24 cellular contexts compared by ENCODE assay signal in the genomic region with DNA sequence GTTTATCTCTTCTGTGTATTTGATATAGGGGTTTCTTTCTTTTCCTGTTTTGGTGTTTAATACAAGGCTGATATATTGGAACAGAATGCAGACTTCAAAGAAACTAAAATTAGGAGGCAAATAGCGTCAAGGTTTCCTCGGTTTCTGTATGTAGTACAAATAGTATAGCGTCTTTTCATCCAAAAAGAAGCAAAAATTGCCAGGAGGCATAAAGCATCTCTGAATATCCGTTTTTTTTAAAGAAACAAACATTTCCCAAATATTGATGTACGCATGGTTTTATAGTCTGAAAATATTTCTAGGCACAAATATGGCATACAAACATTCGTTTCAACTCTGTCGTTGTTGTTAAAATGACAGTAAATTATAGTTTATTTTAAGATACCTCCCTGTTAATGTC. TPM values are rescaled to one million over a fixed set of nuclear protein-coding genes. Genes with fewer than 3 reads are reported as not detected.
"Had no signal": no experiment of that assay in that cellular context is flagged by ENCODE, and none has a peak within 500 bp of the region (broad histone marks: within the 10 kb centered on the region; RNA-seq: fewer than 3 reads in every experiment).

No MANE protein-coding gene starts in this region.

- ATAC-seq: heart right ventricle; left ventricle myocardium superior; stimulated activated naive B cell treated with anti-CD40 and anti-IgM and Interleukin-4, amounts not matched to agents 10 μg/mL and 1 μg/mL and 100 μg/mL, for 72 hours; stimulated activated naive CD8-positive, alpha-beta T cell treated with anti-CD3 and anti-CD28 coated beads, Interleukin-15, amount 100 ng/mL, for 72 hours had no signal

- H3K27ac Mint-ChIP-seq: nephron; stimulated activated naive CD8-positive, alpha-beta T cell treated with anti-CD3 and anti-CD28 coated beads, Interleukin-15, amount 100 ng/mL, for 72 hours had no signal

- H3K4me1 ChIP-seq: colonic mucosa had no signal

- H3K9me3 Mint-ChIP-seq: nephron; stimulated activated naive B cell treated with anti-CD40 and anti-IgM and Interleukin-4, amounts not matched to agents 10 μg/mL and 1 μg/mL and 100 μg/mL, for 72 hours; stimulated activated naive CD8-positive, alpha-beta T cell treated with anti-CD3 and anti-CD28 coated beads, Interleukin-15, amount 100 ng/mL, for 72 hours had no signal

- H3K4me3 ChIP-seq: colonic mucosa, heart right ventricle, lung, sigmoid colon, skin epidermis, thoracic aorta, transverse colon had no signal

- H3K9me3 ChIP-seq: colonic mucosa, heart right ventricle, neutrophil, sigmoid colon, thoracic aorta, transverse colon had no signal

- DNase-seq: colonic mucosa; dermis blood vessel endothelial cell; foreskin melanocyte; heart right ventricle; hypothalamus; left ventricle myocardium superior; midbrain; posterior cingulate gyrus; sigmoid colon; stimulated activated CD4-positive, alpha-beta T cell treated with anti-CD3 and anti-CD28 coated beads, Interleukin-2, amount 100 ng/mL, for 24 hours; stimulated activated CD4-positive, alpha-beta T cell treated with anti-CD3 and anti-CD28 coated beads, Interleukin-4, amount 100 ng/mL, for 4 hours; stimulated activated naive B cell treated with anti-CD40 and anti-IgM and Interleukin-4, amounts not matched to agents 10 μg/mL and 1 μg/mL and 100 μg/mL, for 72 hours; stimulated activated naive CD8-positive, alpha-beta T cell treated with anti-CD3 and anti-CD28 coated beads, Interleukin-15, amount 100 ng/mL, for 72 hours; substantia nigra; transverse colon had no signal

- H3K36me3 ChIP-seq: colonic mucosa, heart right ventricle, neutrophil, sigmoid colon, thoracic aorta, transverse colon had no signal

- H3K4me1 Mint-ChIP-seq: nephron had no signal

- FAIRE-seq: keratinocyte had no signal

- H3K4me3 Mint-ChIP-seq: nephron had no signal

- H3K27ac ChIP-seq: colonic mucosa, heart right ventricle, neutrophil, sigmoid colon, skin epidermis, thoracic aorta, transverse colon had no signal

RNA-seq across cellular contexts. Expression of a gene that starts 17.1 kb away (rescaled TPM):
- total RNA-seq: dermis blood vessel endothelial cell, glomerular endothelial cell, heart right ventricle, left ventricle myocardium superior, lung, osteocyte, sigmoid colon, urinary bladder had no signal
- polyA plus RNA-seq: urinary bladder had no signal
